Comparison of ENCODE assay signal across 24 cellular contexts in the genomic region with DNA sequence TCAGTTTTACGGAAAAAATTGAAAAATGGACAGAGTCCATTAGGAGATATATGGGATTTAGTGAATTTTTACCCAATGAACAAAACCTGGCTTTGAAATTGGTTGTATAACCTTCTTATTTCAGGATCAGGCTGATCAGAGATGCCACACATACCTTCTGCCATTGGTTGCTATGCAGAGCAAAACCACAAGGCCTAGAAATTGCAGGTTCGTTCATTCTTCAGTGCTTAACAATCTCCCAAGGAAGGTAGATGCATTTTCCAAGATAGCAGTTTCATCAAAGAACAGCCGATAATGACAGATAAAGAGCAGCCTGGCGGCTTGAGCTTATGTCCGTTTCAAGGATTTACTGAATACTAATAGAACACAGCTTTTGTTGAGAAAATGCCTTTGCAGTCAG.
DNase-seq lines count a peak whose midpoint lies in the region; ATAC-seq and TF ChIP-seq lines count a peak whose summit lies in the region.
"Had no signal": no experiment of that assay in that cellular context is flagged by ENCODE, and none has a peak within 500 bp of the region (broad histone marks: within the 10 kb centered on the region; RNA-seq: fewer than 3 reads in every experiment).

No MANE protein-coding gene starts in this region.

- H3K9ac ChIP-seq in NT2/D1 (ENCODE audit: insufficient read length, low read depth) = no peak overlapping the region
- no peak overlapping the region for H3K9ac ChIP-seq in smooth muscle cell (ENCODE audit: low read depth)
- H3K9ac ChIP-seq in PC-3 (ENCODE audit: low read length) = no peak overlapping the region
- H3K9ac ChIP-seq: parathyroid adenoma had no signal

- H3K27ac ChIP-seq in smooth muscle cell (ENCODE audit: low read depth) (peak overlapping the region; percentile 20), PC-3 (ENCODE audit: low read length) (no peak overlapping the region), ovary (no peak overlapping the region)
- H3K27ac ChIP-seq: coronary artery, esophagus squamous epithelium, gastroesophageal sphincter, parathyroid adenoma, RWPE1, SK-N-MC, uterus had no signal

- CTCF ChIA-PET in PC-3 (lab: Charles Lee) = no interaction called here

- H3K9me2 ChIP-seq in PC-3 (replicated peaks; ENCODE audit: low read length) = no peaks in the 10 kb centered on the region

- H2AFZ ChIP-seq in smooth muscle cell (ENCODE audit: low read depth) (no peak overlapping the region), PC-3 (ENCODE audit: low read length) (no peak overlapping the region)
- H2AFZ ChIP-seq: parathyroid adenoma had no signal

- no peaks in the 10 kb centered on the region for H3K79me2 ChIP-seq in smooth muscle cell (ENCODE audit: low read depth)
- no peaks in the 10 kb centered on the region for H3K79me2 ChIP-seq in PC-3 (ENCODE audit: low read length)
- H3K79me2 ChIP-seq: parathyroid adenoma had no signal

- no peaks in the 10 kb centered on the region for H3F3A ChIP-seq in smooth muscle cell (ENCODE audit: low read depth)
- no peaks in the 10 kb centered on the region for H3F3A ChIP-seq in PC-3 (ENCODE audit: low read length, unreplicated experiment)

- TF ChIP-seq CTCF in smooth muscle cell (IDR thresholded peaks at IDR 0.05; ENCODE audit: borderline replicate concordance, insufficient read depth, poor library complexity, severe bottlenecking) = no peak
- TF ChIP-seq CTCF in PC-3 (conservative IDR thresholded peaks at IDR 0.05; ENCODE audit: low read depth, low read length) = no peak
- TF ChIP-seq CTCF in ovary (IDR thresholded peaks at IDR 0.05) = no peak

- no peak for TF ChIP-seq EP300 in ovary (IDR thresholded peaks at IDR 0.05)

- no peaks in the 10 kb centered on the region for H3K4me1 ChIP-seq in NT2/D1 (ENCODE audit: insufficient read depth, insufficient read length)
- H3K4me1 ChIP-seq in smooth muscle cell (ENCODE audit: low read depth) = no peaks in the 10 kb centered on the region
- H3K4me1 ChIP-seq in PC-3 (ENCODE audit: insufficient read depth, low read length) = peaks cover 4% of the 10 kb centered on the region; the same call in 1 of the 2 replicates
- no peaks in the 10 kb centered on the region for H3K4me1 ChIP-seq in ovary (ENCODE audit: insufficient read depth)
- H3K4me1 ChIP-seq: esophagus squamous epithelium, gastroesophageal sphincter, parathyroid adenoma, uterus had no signal

- DNase-seq in GM04503 (ENCODE audit: low read depth) (peak; percentile 13), NT2/D1 (ENCODE audit: low read depth, low spot score) (peak; percentile 11), iris pigment epithelial cell (ENCODE audit: low read depth) (peak; percentile 49), smooth muscle cell (lab: John Stamatoyannopoulos, UW; ENCODE audit: unreplicated experiment) (no peak), PC-3 (no peak), NCI-H82 treated with DMSO at 0.1 percent for 48 hours (lab: John Stamatoyannopoulos, UW; ENCODE audit: unreplicated experiment) (no peak), ovary (no peak)
- DNase-seq: activated naive CD8-positive, alpha-beta T cell treated with anti-CD3 and anti-CD28 coated beads for 36 hours; CD8-positive, alpha-beta T cell; DMS153; esophagus squamous epithelium; left colon; natural killer cell; substantia nigra; uterus had no signal

- ATAC-seq in PC-3 = no peak
- ATAC-seq: activated T-helper 17 cell treated with anti-CD3 and anti-CD28 coated beads, Interleukin-2, amount 50 U/mL, for 72 hours; CD8-positive, alpha-beta T cell; gastroesophageal sphincter; GM12878; HepG2; left colon; natural killer cell; WTC11 had no signal

- intact Hi-C loops in PC-3 (cut with micrococcal nuclease) (loop anchor here (5.0 kb wide), 1 partner anchor 74 kb away; no protein-coding TSS in a partner anchor), ovary (cut with DNase I) (no loop called here)

- H3K4me3 ChIP-seq in NT2/D1 (ENCODE audit: insufficient read length, low read depth) (no peak overlapping the region), smooth muscle cell (no peak overlapping the region), PC-3 (ENCODE audit: low read length) (no peak overlapping the region), ovary (no peak overlapping the region)
- H3K4me3 ChIP-seq: coronary artery, esophagus squamous epithelium, gastroesophageal sphincter, GM12878, SK-N-MC, uterus had no signal

- peaks cover 7% of the 10 kb centered on the region; the same call in 1 of the 2 replicates for H3K9me3 ChIP-seq in NT2/D1 (ENCODE audit: insufficient read depth, low read length)
- no peaks in the 10 kb centered on the region for H3K9me3 ChIP-seq in smooth muscle cell (replicated peaks; ENCODE audit: low read depth)
- no peaks in the 10 kb centered on the region for H3K9me3 ChIP-seq in PC-3 (ENCODE audit: low read length)
- H3K9me3 ChIP-seq in ovary = no peaks in the 10 kb centered on the region
- H3K9me3 ChIP-seq: esophagus squamous epithelium had no signal

- WGBS in smooth muscle cell (ENCODE audit: low lambda C conversion rate) = 55% methylated on average over 5 of the region's 5 CpGs
- 90 to 94% (median 91%) methylated on average over 5 of the region's 5 CpGs for WGBS in ovary, 3 donors

- POLR2A ChIA-PET in PC-3 (lab: Charles Lee; ENCODE audit: unreplicated experiment) = no interaction called here

- H3K4me2 ChIP-seq in smooth muscle cell (no peak overlapping the region), PC-3 (ENCODE audit: low read length) (no peak overlapping the region)

- no peak for TF ChIP-seq POLR2A in ovary (IDR thresholded peaks at IDR 0.05)

- no TSS peak for BruUV-seq in PC-3 (replicated peaks; lab: Mats Ljungman, UMichigan)

- H4K20me1 ChIP-seq in smooth muscle cell (ENCODE audit: low read depth) = no peaks in the 10 kb centered on the region
- no peaks in the 10 kb centered on the region for H4K20me1 ChIP-seq in PC-3 (ENCODE audit: low read length)

- H3K27me3 ChIP-seq in NT2/D1 (ENCODE audit: insufficient read depth, insufficient read length) = no peaks in the 10 kb centered on the region
- no peaks in the 10 kb centered on the region for H3K27me3 ChIP-seq in smooth muscle cell (ENCODE audit: low read depth)
- H3K27me3 ChIP-seq in PC-3 (ENCODE audit: low read length) = no peaks in the 10 kb centered on the region
- no peaks in the 10 kb centered on the region for H3K27me3 ChIP-seq in ovary
- H3K27me3 ChIP-seq: esophagus squamous epithelium, gastroesophageal sphincter, uterus had no signal

- H3K36me3 ChIP-seq in NT2/D1 (ENCODE audit: insufficient read depth, insufficient read length, low read length) (no peaks in the 10 kb centered on the region), smooth muscle cell (ENCODE audit: low read depth) (no peaks in the 10 kb centered on the region), PC-3 (ENCODE audit: low read depth, low read length) (no peaks in the 10 kb centered on the region; the same call in 1 of the 2 replicates), ovary (no peaks in the 10 kb centered on the region)
- H3K36me3 ChIP-seq: esophagus squamous epithelium, gastroesophageal sphincter, uterus had no signal

Comparison
In these comparisons a context has a peak if more than half of its experiments do, and no peak if none do; other contexts are left out.
1. DNase-seq: peak in GM04503 (single experiment), NT2/D1 (single experiment) and iris pigment epithelial cell (single experiment); none in smooth muscle cell (single experiment), PC-3 (single experiment), NCI-H82 treated with DMSO at 0.1 percent for 48 hours (single experiment) and ovary (0 of 5).